Comparison of ENCODE assay signal across 20 cellular contexts in the genomic region with DNA sequence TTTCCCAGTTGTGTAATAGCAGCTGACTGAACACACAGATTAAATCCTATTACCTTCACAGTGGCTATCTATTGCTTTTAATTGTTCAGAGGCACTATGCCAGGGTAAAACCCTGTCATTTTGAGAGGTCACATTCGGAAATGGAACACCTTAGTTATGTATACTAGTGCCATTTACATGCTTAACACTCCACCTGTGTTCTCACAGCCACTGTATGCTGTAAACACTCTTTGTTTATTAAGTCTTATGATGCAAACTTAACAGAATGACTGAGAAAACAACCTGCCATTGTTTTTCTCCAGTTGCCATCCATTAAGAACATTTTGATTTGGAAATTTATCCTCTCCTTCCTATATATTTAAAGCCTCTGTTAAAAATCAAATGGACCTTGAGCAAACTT.
A peak's percentile ranks its signal among the peaks of the same experiment; 100 is the strongest.
DNase-seq lines count a peak whose midpoint lies in the region; ATAC-seq, FAIRE-seq and TF ChIP-seq lines count a peak whose summit lies in the region.
"Had no signal": no experiment of that assay in that cellular context is flagged by ENCODE, and none has a peak within 500 bp of the region (broad histone marks: within the 10 kb centered on the region; RNA-seq: fewer than 3 reads in every experiment).

No MANE protein-coding gene starts in this region.

- POLR2A ChIA-PET in A549 (lab: Yijun Ruan, JAX) (no interaction called here), K562 (lab: Yijun Ruan, JAX) (no interaction called here)

- peak overlapping the region; percentile 52 to 56 for H3K27ac ChIP-seq in A549
- H3K27ac ChIP-seq in HUES48 (ENCODE audit: low read depth, low read length) = peak overlapping the region; percentile 43
- no peak overlapping the region for H3K27ac ChIP-seq in K562 (ENCODE audit: extremely low read depth, low read depth, low read length)
- peak overlapping the region; percentile 38 for H3K27ac ChIP-seq in muscle layer of colon (ENCODE audit: low read depth, low read length)

- H3K9me1 ChIP-seq in K562 (ENCODE audit: control insufficient read depth, insufficient read depth, low read length) = no peaks in the 10 kb centered on the region

- H3K4me1 ChIP-seq in A549 = peaks cover 41% of the 10 kb centered on the region
- H3K4me1 ChIP-seq in HUES48 (ENCODE audit: control insufficient read depth, insufficient read depth, low read length) = peaks cover 29% of the 10 kb centered on the region
- H3K4me1 ChIP-seq in K562 (replicated peaks in 1 of 2; ENCODE audit: control insufficient read depth in 2 of 2, insufficient read depth in 2 of 2, low read length in 2 of 2) = no peaks in the 10 kb centered on the region
- peaks cover 51% of the 10 kb centered on the region for H3K4me1 ChIP-seq in muscle layer of colon (ENCODE audit: insufficient read depth, low read length)
- H3K4me1 ChIP-seq: BE2C had no signal

- BruUV-seq in K562 (replicated peaks; lab: Mats Ljungman, UMichigan) = no TSS peak

- no peaks in the 10 kb centered on the region for H4K20me1 ChIP-seq in K562 (replicated peaks; ENCODE audit: control insufficient read depth, insufficient read depth, low read length)

- H3K27me3 ChIP-seq in HUES48 (ENCODE audit: control insufficient read depth, insufficient read depth, low read length) (no peaks in the 10 kb centered on the region), K562 (ENCODE audit: control insufficient read depth in 2 of 2, insufficient read depth in 2 of 2, low read length in 2 of 2) (no peaks in the 10 kb centered on the region), muscle layer of colon (ENCODE audit: control insufficient read depth in 1 of 2, insufficient read depth in 2 of 2, low read length in 2 of 2) (no peaks in the 10 kb centered on the region)

- TF ChIP-seq CTCF in A549 (IDR thresholded peaks at IDR 0.05) (no peak), K562 (IDR thresholded peaks at IDR 0.05 in 2 of 3, conservative IDR thresholded peaks at IDR 0.05 in 1 of 3; ENCODE audit: insufficient read depth in 2 of 3, low read depth in 1 of 3, low read length in 3 of 3) (no peak)

- H3K9ac ChIP-seq in HUES48 (ENCODE audit: low read depth, low read length) (no peak overlapping the region; the same call in 1 of the 2 replicates), K562 (ENCODE audit: insufficient read depth in 1 of 2, low read depth in 2 of 2, low read length in 2 of 2) (no peak overlapping the region), muscle layer of colon (ENCODE audit: low read length) (no peak overlapping the region)

- H3K79me2 ChIP-seq in K562 (ENCODE audit: control insufficient read depth, insufficient read depth, low read length) = no peaks in the 10 kb centered on the region

- ATAC-seq in A549 = no peak
- no peak for ATAC-seq in K562
- no peak for ATAC-seq in GM18520 (IDR thresholded peaks at IDR 0.05; ENCODE audit: unreplicated experiment)
- ATAC-seq: GM12878, SK-N-SH treated with all-trans-retinoic acid at 6 μM for 48 hours had no signal

- no peak for FAIRE-seq in A549 (lab: Jason Lieb, UNC)
- peak; percentile 37 for FAIRE-seq in K562 (lab: Jason Lieb, UNC)
- FAIRE-seq: GM12878, H54 had no signal

- H3K4me2 ChIP-seq in A549 (peak overlapping the region; percentile 62), K562 (ENCODE audit: insufficient read depth, low read length) (no peak overlapping the region)

- intact Hi-C loops in K562 (cut with micrococcal nuclease) = no loop called here

- H3K36me3 ChIP-seq in HUES48 (ENCODE audit: control insufficient read depth, insufficient read depth, low read length) (no peaks in the 10 kb centered on the region), K562 (ENCODE audit: control insufficient read depth, insufficient read depth, low read length) (no peaks in the 10 kb centered on the region), muscle layer of colon (ENCODE audit: insufficient read depth, low read length) (no peaks in the 10 kb centered on the region)
- H3K36me3 ChIP-seq: BE2C had no signal

- H3K9me3 ChIP-seq in A549 = no peaks in the 10 kb centered on the region
- H3K9me3 ChIP-seq in HUES48 (ENCODE audit: control insufficient read depth, insufficient read depth, low read length) = no peaks in the 10 kb centered on the region
- H3K9me3 ChIP-seq in K562 (replicated peaks; ENCODE audit: control insufficient read depth, insufficient read depth, low read depth, low read length) = no peaks in the 10 kb centered on the region
- no peaks in the 10 kb centered on the region for H3K9me3 ChIP-seq in muscle layer of colon (ENCODE audit: low read length)
- H3K9me3 ChIP-seq: BE2C had no signal

- no peak for TF ChIP-seq POLR2A in A549 (IDR thresholded peaks at IDR 0.05; ENCODE audit: low read length)
- no peak for TF ChIP-seq POLR2A in K562 (conservative IDR thresholded peaks at IDR 0.05)

- TF ChIP-seq EP300 in A549 (IDR thresholded peaks at IDR 0.05) (no peak), K562 (IDR thresholded peaks at IDR 0.05; ENCODE audit: low read length) (no peak)

- H2AFZ ChIP-seq in K562 (ENCODE audit: low read depth, low read length) = no peak overlapping the region

- H3K4me3 ChIP-seq in A549 (no peak overlapping the region), HUES48 (ENCODE audit: low read depth, low read length) (peak overlapping the region; percentile 11; the same call in 1 of the 2 replicates), K562 (no peak overlapping the region), muscle layer of colon (ENCODE audit: low read depth in 1 of 2, low read length in 2 of 2) (no peak overlapping the region)
- H3K4me3 ChIP-seq: GM12878 had no signal

- TF ChIP-seq RAD21 in A549 (conservative IDR thresholded peaks at IDR 0.05 in 1 of 2, IDR thresholded peaks at IDR 0.05 in 1 of 2) (no peak), K562 (CRISPR knock-in tag; conservative IDR thresholded peaks at IDR 0.05 in 1 of 2, IDR thresholded peaks at IDR 0.05 in 1 of 2) (no peak)

- in situ Hi-C loops in K562 (cut with MboI) = no loop called here

- DNase-seq in A549 (ENCODE audit: low read depth in 1 of 2, low spot score in 1 of 2) (no peak), K562 (ENCODE audit: extremely low read depth in 1 of 4, low spot score in 3 of 4) (no peak), GM19240 (ENCODE audit: insufficient read length, low spot score) (no peak), NCI-H524 (lab: John Stamatoyannopoulos, UW) (no peak)
- no peak for DNase-seq in activated effector memory CD4-positive, alpha-beta T cell treated with Interleukin-2 at 50 U/mL for 16 hours
- DNase-seq: BE2C; DND-41; KG1; NCI-H1092; NCI-H1436 treated with DMSO at 0.1 percent for 48 hours; NCI-H1930; NCI-H2227 treated with DMSO at 0.1 percent for 48 hours; NCI-H510A; NK-92 treated with Interleukin-12 subunit alpha and Interleukin-12 subunit beta, amount 100 ng/mL, for 24 hours had no signal

- CTCF ChIA-PET in A549 (lab: Yijun Ruan, JAX) (interaction anchor here (0.7 to 1.3 kb wide), 2 partner anchors 48 to 643 kb away, joined by 3 to 4 read pairs; no protein-coding TSS in a partner anchor), K562 (lab: Yijun Ruan, JAX; ENCODE audit: low intra/inter-chr PET ratio) (no interaction called here)

- WGBS in A549 (ENCODE audit: missing lambda C conversion rate) = 58% methylated on average over 1 of the region's 1 CpG
- WGBS in K562 (ENCODE audit: insufficient coverage, low coverage, missing lambda C conversion rate) = 30% methylated on average over 1 of the region's 1 CpG

TF ChIP-seq in A549, 52 proteins besides CTCF, POLR2A, EP300 and RAD21:
- TF ChIP-seq ZNF302 (CRISPR knock-in tag; IDR thresholded peaks at IDR 0.05) (no peak), CEBPB (IDR thresholded peaks at IDR 0.05) (peak; percentile 26 to 29; a peak in 2 of 4 replicates), RCOR1 (IDR thresholded peaks at IDR 0.05; ENCODE audit: low read depth, low read length) (no peak), CBX8 (IDR thresholded peaks at IDR 0.05) (no peak), ESRRA (IDR thresholded peaks at IDR 0.05; ENCODE audit: borderline replicate concordance, low read length) (no peak)
- TF ChIP-seq, protein P1, sequence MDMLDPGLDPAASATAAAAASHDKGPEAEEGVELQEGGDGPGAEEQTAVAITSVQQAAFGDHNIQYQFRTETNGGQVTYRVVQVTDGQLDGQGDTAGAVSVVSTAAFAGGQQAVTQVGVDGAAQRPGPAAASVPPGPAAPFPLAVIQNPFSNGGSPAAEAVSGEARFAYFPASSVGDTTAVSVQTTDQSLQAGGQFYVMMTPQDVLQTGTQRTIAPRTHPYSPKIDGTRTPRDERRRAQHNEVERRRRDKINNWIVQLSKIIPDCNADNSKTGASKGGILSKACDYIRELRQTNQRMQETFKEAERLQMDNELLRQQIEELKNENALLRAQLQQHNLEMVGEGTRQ (IDR thresholded peaks at IDR 0.05) = no peak
- TF ChIP-seq, protein P2, sequence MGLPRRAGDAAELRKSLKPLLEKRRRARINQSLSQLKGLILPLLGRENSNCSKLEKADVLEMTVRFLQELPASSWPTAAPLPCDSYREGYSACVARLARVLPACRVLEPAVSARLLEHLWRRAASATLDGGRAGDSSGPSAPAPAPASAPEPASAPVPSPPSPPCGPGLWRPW (IDR thresholded peaks at IDR 0.05) = no peak

TF ChIP-seq in K562, 482 proteins besides CTCF, POLR2A, EP300 and RAD21 (continues in another document):
- no peak for TF ChIP-seq NCOA1 (IDR thresholded peaks at IDR 0.05; ENCODE audit: low read depth)
- no peak for TF ChIP-seq SMARCE1 (IDR thresholded peaks at IDR 0.05)
- TF ChIP-seq, protein P3, sequence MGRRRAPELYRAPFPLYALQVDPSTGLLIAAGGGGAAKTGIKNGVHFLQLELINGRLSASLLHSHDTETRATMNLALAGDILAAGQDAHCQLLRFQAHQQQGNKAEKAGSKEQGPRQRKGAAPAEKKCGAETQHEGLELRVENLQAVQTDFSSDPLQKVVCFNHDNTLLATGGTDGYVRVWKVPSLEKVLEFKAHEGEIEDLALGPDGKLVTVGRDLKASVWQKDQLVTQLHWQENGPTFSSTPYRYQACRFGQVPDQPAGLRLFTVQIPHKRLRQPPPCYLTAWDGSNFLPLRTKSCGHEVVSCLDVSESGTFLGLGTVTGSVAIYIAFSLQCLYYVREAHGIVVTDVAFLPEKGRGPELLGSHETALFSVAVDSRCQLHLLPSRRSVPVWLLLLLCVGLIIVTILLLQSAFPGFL (CRISPR knock-in tag; IDR thresholded peaks at IDR 0.05) = no peak
